11 cellular contexts compared by ENCODE assay signal in the genomic region with DNA sequence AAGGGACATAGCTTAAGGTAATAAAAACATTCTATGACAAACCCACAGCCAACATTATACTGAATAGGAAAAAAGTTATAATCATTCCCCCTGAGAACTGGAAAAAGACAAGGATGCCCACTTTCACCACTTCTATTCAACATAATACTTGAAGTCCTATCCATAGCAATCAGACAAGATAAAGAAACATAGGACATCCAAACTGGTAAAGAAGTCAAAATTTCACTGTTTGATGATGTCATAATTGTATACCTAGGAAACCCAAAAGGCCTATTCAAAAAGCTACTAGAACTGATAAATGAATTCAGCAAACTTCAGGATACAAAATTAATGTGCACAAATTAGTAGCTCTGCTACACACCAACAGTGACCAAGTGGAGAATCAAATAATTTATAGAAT.
"Had no signal": no experiment of that assay in that cellular context is flagged by ENCODE, and none has a peak within 500 bp of the region (broad histone marks: within the 10 kb centered on the region; RNA-seq: fewer than 3 reads in every experiment).

No MANE protein-coding gene starts in this region.

- H3K27ac ChIP-seq: GM23248 had no signal

- FAIRE-seq: H1, H54 had no signal

- DNase-seq: GM23248, GOT3, H7, H9, HCEC 1CT, HFFc6 had no signal

- H2AFZ ChIP-seq: GM23248, GM23338 had no signal

- H3K4me2 ChIP-seq: GM23338 had no signal

- H3K9me3 ChIP-seq: HAP-1 had no signal

- H3K4me1 ChIP-seq: HAP-1 had no signal

- H3K36me3 ChIP-seq: HAP-1 had no signal

- H3K9ac ChIP-seq: GM23248 had no signal

- H3K4me3 ChIP-seq: GM23248, GM23338, HAP-1 had no signal

- ATAC-seq: GM23338, HCT116 had no signal
